In the genomic region with DNA sequence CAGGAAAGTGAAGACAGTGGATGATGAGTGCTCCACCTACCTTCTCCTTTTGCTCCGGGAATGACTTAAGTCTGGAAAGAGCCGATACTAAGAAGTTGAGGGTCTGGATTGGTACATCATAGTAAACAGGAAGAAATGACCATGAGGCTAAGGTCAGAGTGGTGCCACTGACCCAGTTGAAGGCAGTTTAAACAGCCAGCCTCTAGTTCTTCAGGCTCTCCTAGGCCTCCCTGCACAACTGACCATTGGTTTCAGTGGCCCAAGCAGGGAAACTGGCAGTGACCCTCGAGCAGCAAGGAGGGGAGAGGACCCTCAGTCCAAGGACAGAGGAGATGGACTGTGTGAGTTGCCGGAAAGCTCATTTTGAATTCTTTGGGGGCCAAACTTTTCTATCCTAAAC, we compare ENCODE assay signal across 22 cellular contexts.
A peak's percentile ranks its signal among the peaks of the same experiment; 100 is the strongest.
DNase-seq lines count a peak whose midpoint lies in the region; ATAC-seq and TF ChIP-seq lines count a peak whose summit lies in the region.
"Had no signal": no experiment of that assay in that cellular context is flagged by ENCODE, and none has a peak within 500 bp of the region (broad histone marks: within the 10 kb centered on the region; RNA-seq: fewer than 3 reads in every experiment).

No MANE protein-coding gene starts in this region.

- no peaks in the 10 kb centered on the region for H3K27me3 Mint-ChIP-seq in activated naive CD4-positive, alpha-beta T cell treated with anti-CD3 and anti-CD28 coated beads, Interleukin-2, amount 50 U/mL, for 24 hours
- H3K27me3 Mint-ChIP-seq in activated naive CD4-positive, alpha-beta T cell treated with anti-CD3 and anti-CD28 coated beads, Interleukin-2, amount 10 ng/mL, durations not matched to agents 7 days and 5 days: no peaks in the 10 kb centered on the region
- H3K27me3 Mint-ChIP-seq in endodermal cell (ENCODE audit: insufficient read depth): no peaks in the 10 kb centered on the region
- no peaks in the 10 kb centered on the region for H3K27me3 Mint-ChIP-seq in naive thymus-derived CD4-positive, alpha-beta T cell
- H3K27me3 Mint-ChIP-seq: effector memory CD8-positive, alpha-beta T cell had no signal

- no peak overlapping the region for H3K27ac ChIP-seq in endodermal cell (ENCODE audit: low read depth, low read length)
- H3K27ac ChIP-seq in naive thymus-derived CD4-positive, alpha-beta T cell (ENCODE audit: low read depth, low read length): no peak overlapping the region
- H3K27ac ChIP-seq in thymus (ENCODE audit: low read depth): peak overlapping the region; percentile 15
- peak overlapping the region in 2 of 4 donors; percentile 6 to 13 for H3K27ac ChIP-seq in tibial nerve
- H3K27ac ChIP-seq: BLaER1 treated with 17β-estradiol and CSF1 and Interleukin-3, amounts not matched to agents 10 nM and 100 nM had no signal

- no peaks in the 10 kb centered on the region for H3K9me3 Mint-ChIP-seq in activated naive CD4-positive, alpha-beta T cell treated with anti-CD3 and anti-CD28 coated beads, Interleukin-2, amount 50 U/mL, for 24 hours
- no peaks in the 10 kb centered on the region for H3K9me3 Mint-ChIP-seq in activated naive CD4-positive, alpha-beta T cell treated with anti-CD3 and anti-CD28 coated beads, Interleukin-2, amount 10 ng/mL, durations not matched to agents 7 days and 5 days
- H3K9me3 Mint-ChIP-seq in endodermal cell: no peaks in the 10 kb centered on the region
- H3K9me3 Mint-ChIP-seq in naive thymus-derived CD4-positive, alpha-beta T cell: peaks cover 0 to 2% (median 0%) of the 10 kb centered on the region in 11 donors
- H3K9me3 Mint-ChIP-seq: activated T-cell treated with anti-CD3 and anti-CD28 coated beads, Interleukin-2, amount 50 U/mL, for 4 hours; effector memory CD8-positive, alpha-beta T cell had no signal

- intact Hi-C loops in naive thymus-derived CD4-positive, alpha-beta T cell (cut with micrococcal nuclease): no loop called here

- H3K27ac Mint-ChIP-seq in activated naive CD4-positive, alpha-beta T cell treated with anti-CD3 and anti-CD28 coated beads, Interleukin-2, amount 50 U/mL, for 24 hours: peak overlapping the region; percentile 67
- no peak overlapping the region for H3K27ac Mint-ChIP-seq in activated naive CD4-positive, alpha-beta T cell treated with anti-CD3 and anti-CD28 coated beads, Interleukin-2, amount 10 ng/mL, durations not matched to agents 7 days and 5 days
- H3K27ac Mint-ChIP-seq in endodermal cell: peak overlapping the region; percentile 4
- H3K27ac Mint-ChIP-seq in naive thymus-derived CD4-positive, alpha-beta T cell: peak overlapping the region in 8 of 9 donors; percentile 26 to 89 (median 58)
- H3K27ac Mint-ChIP-seq: activated CD8-positive, alpha-beta T cell treated with anti-CD3 and anti-CD28 coated beads, Interleukin-2, amount 10 ng/mL, durations not matched to agents 7 days and 5 days had no signal

- TF ChIP-seq CTCF in endodermal cell (conservative IDR thresholded peaks at IDR 0.05) (no peak), tibial nerve (IDR thresholded peaks at IDR 0.05) (no peak)

- H3K4me3 Mint-ChIP-seq in activated naive CD4-positive, alpha-beta T cell treated with anti-CD3 and anti-CD28 coated beads, Interleukin-2, amount 50 U/mL, for 24 hours: no peak overlapping the region
- H3K4me3 Mint-ChIP-seq in activated naive CD4-positive, alpha-beta T cell treated with anti-CD3 and anti-CD28 coated beads, Interleukin-2, amount 10 ng/mL, durations not matched to agents 7 days and 5 days: no peak overlapping the region
- no peak overlapping the region for H3K4me3 Mint-ChIP-seq in endodermal cell
- peak overlapping the region in 4 of 10 donors; percentile 0 to 47 (median 3) for H3K4me3 Mint-ChIP-seq in naive thymus-derived CD4-positive, alpha-beta T cell
- H3K4me3 Mint-ChIP-seq: activated CD8-positive, alpha-beta T cell treated with anti-CD3 and anti-CD28 coated beads, Interleukin-2, amount 10 ng/mL, durations not matched to agents 7 days and 5 days; activated T-cell treated with anti-CD3 and anti-CD28 coated beads, Interleukin-2, amount 50 U/mL, for 4 hours; effector memory CD8-positive, alpha-beta T cell had no signal

- CTCF ChIA-PET in activated naive CD4-positive, alpha-beta T cell treated with anti-CD3 and anti-CD28 coated beads, Interleukin-2, amount 10 ng/mL, durations not matched to agents 7 days and 5 days (lab: Charles Lee): interaction anchor here (0.6 to 1.7 kb wide), 2 partner anchors 46 to 474 kb away, joined by 3 to 9 read pairs; no protein-coding TSS in a partner anchor
- CTCF ChIA-PET in naive thymus-derived CD4-positive, alpha-beta T cell (lab: Charles Lee): no interaction called here

- ATAC-seq in naive thymus-derived CD4-positive, alpha-beta T cell: no peak
- no peak for ATAC-seq in HG02870 (IDR thresholded peaks at IDR 0.05; ENCODE audit: unreplicated experiment)
- ATAC-seq: activated CD8-positive, alpha-beta T cell treated with anti-CD3 and anti-CD28 coated beads, Interleukin-2, amount 10 ng/mL, durations not matched to agents 7 days and 5 days; activated naive CD4-positive, alpha-beta T cell treated with anti-CD3 and anti-CD28 coated beads, Interleukin-2, amount 50 U/mL, for 72 hours; activated T-cell treated with anti-CD3 and anti-CD28 coated beads, Interleukin-2, amount 50 U/mL, for 4 hours; effector memory CD8-positive, alpha-beta T cell had no signal

- H3K27me3 ChIP-seq in endodermal cell (ENCODE audit: control insufficient read depth, insufficient read depth, low read length, poor library complexity, severe bottlenecking) (no peaks in the 10 kb centered on the region), thymus (ENCODE audit: control insufficient read depth, insufficient read depth) (no peaks in the 10 kb centered on the region), tibial nerve (no peaks in the 10 kb centered on the region)
- H3K27me3 ChIP-seq in naive thymus-derived CD4-positive, alpha-beta T cell (ENCODE audit: control insufficient read depth in 2 of 2, insufficient read depth in 2 of 2, low read length in 2 of 2): no peaks in the 10 kb centered on the region
- H3K27me3 ChIP-seq: BLaER1 treated with 17β-estradiol and CSF1 and Interleukin-3, amounts not matched to agents 10 nM and 100 nM had no signal

- H3K9me3 ChIP-seq in endodermal cell (ENCODE audit: control insufficient read depth, low read length): no peaks in the 10 kb centered on the region
- H3K9me3 ChIP-seq in naive thymus-derived CD4-positive, alpha-beta T cell (ENCODE audit: control insufficient read depth in 2 of 3, low read length in 3 of 3): no peaks in the 10 kb centered on the region
- H3K9me3 ChIP-seq in thymus (ENCODE audit: control insufficient read depth): no peaks in the 10 kb centered on the region
- H3K9me3 ChIP-seq in tibial nerve: no peaks in the 10 kb centered on the region
- H3K9me3 ChIP-seq: BLaER1 treated with 17β-estradiol and CSF1 and Interleukin-3, amounts not matched to agents 10 nM and 100 nM had no signal

- H3K4me1 ChIP-seq in endodermal cell (ENCODE audit: control insufficient read depth, insufficient read depth, low read length) (peaks cover 10% of the 10 kb centered on the region), thymus (ENCODE audit: control insufficient read depth, insufficient read depth, low read length) (peaks cover 4% of the 10 kb centered on the region), tibial nerve (peaks cover 0 to 70% (median 27%) of the 10 kb centered on the region in 4 donors)
- H3K4me1 ChIP-seq in naive thymus-derived CD4-positive, alpha-beta T cell (ENCODE audit: control insufficient read depth in 2 of 2, insufficient read depth in 2 of 2, low read length in 2 of 2): peaks cover 0 to 29% of the 10 kb centered on the region in 2 donors

- H3K4me1 Mint-ChIP-seq in activated naive CD4-positive, alpha-beta T cell treated with anti-CD3 and anti-CD28 coated beads, Interleukin-2, amount 50 U/mL, for 24 hours: peaks cover 91% of the 10 kb centered on the region
- H3K4me1 Mint-ChIP-seq in activated naive CD4-positive, alpha-beta T cell treated with anti-CD3 and anti-CD28 coated beads, Interleukin-2, amount 10 ng/mL, durations not matched to agents 7 days and 5 days: peaks cover 39% of the 10 kb centered on the region
- H3K4me1 Mint-ChIP-seq in endodermal cell: peaks cover 55% of the 10 kb centered on the region
- H3K4me1 Mint-ChIP-seq in naive thymus-derived CD4-positive, alpha-beta T cell: peaks cover 58 to 96% (median 93%) of the 10 kb centered on the region in 7 donors

- TF ChIP-seq POLR2A in tibial nerve (IDR thresholded peaks at IDR 0.05): no peak

- WGBS in endodermal cell (ENCODE audit: insufficient coverage in 1 of 2, insufficient read length in 1 of 2), 2 experiments: 91 to 100% methylated on average over 2 to 3 of the region's 4 CpGs
- 96% methylated on average over 4 of the region's 4 CpGs for WGBS in thymus
- WGBS in tibial nerve, 2 donors: 61 to 67% methylated on average over 4 of the region's 4 CpGs

- H3K36me3 ChIP-seq in endodermal cell (ENCODE audit: control insufficient read depth, insufficient read depth, low read length) (no peaks in the 10 kb centered on the region), thymus (ENCODE audit: control insufficient read depth, insufficient read depth) (no peaks in the 10 kb centered on the region), tibial nerve (no peaks in the 10 kb centered on the region)
- no peaks in the 10 kb centered on the region for H3K36me3 ChIP-seq in naive thymus-derived CD4-positive, alpha-beta T cell (ENCODE audit: control insufficient read depth in 2 of 3, insufficient read depth in 3 of 3, low read length in 3 of 3)

- peaks cover 7% of the 10 kb centered on the region for H3K36me3 Mint-ChIP-seq in activated naive CD4-positive, alpha-beta T cell treated with anti-CD3 and anti-CD28 coated beads, Interleukin-2, amount 50 U/mL, for 24 hours
- peaks cover 24% of the 10 kb centered on the region for H3K36me3 Mint-ChIP-seq in activated naive CD4-positive, alpha-beta T cell treated with anti-CD3 and anti-CD28 coated beads, Interleukin-2, amount 10 ng/mL, durations not matched to agents 7 days and 5 days
- peaks cover 7% of the 10 kb centered on the region for H3K36me3 Mint-ChIP-seq in endodermal cell (ENCODE audit: low read depth)
- H3K36me3 Mint-ChIP-seq in naive thymus-derived CD4-positive, alpha-beta T cell: peaks cover 0 to 17% (median 11%) of the 10 kb centered on the region in 5 donors

- H3K9ac ChIP-seq in endodermal cell (ENCODE audit: extremely low read depth, low read length, poor library complexity, severe bottlenecking): no peak overlapping the region
- H3K9ac ChIP-seq: BLaER1 treated with 17β-estradiol and CSF1 and Interleukin-3, amounts not matched to agents 10 nM and 100 nM had no signal

- POLR2A ChIA-PET in naive thymus-derived CD4-positive, alpha-beta T cell (lab: Charles Lee): interaction anchor here (1.0 to 2.8 kb wide), 2 partner anchors 10 to 12 kb away, joined by 3 to 7 read pairs; no protein-coding TSS in a partner anchor

- TF ChIP-seq EP300 in tibial nerve (IDR thresholded peaks at IDR 0.05): no peak

- H3K4me3 ChIP-seq in endodermal cell (ENCODE audit: low read length): no peak overlapping the region
- no peak overlapping the region for H3K4me3 ChIP-seq in naive thymus-derived CD4-positive, alpha-beta T cell (ENCODE audit: low read length)
- H3K4me3 ChIP-seq in thymus (ENCODE audit: low read length): no peak overlapping the region
- no peak overlapping the region for H3K4me3 ChIP-seq in tibial nerve
- H3K4me3 ChIP-seq: BLaER1 treated with 17β-estradiol and CSF1 and Interleukin-3, amounts not matched to agents 10 nM and 100 nM had no signal

- DNase-seq in activated naive CD4-positive, alpha-beta T cell treated with anti-CD3 and anti-CD28 coated beads, Interleukin-2, amount 10 ng/mL, durations not matched to agents 7 days and 5 days: no peak
- DNase-seq in endodermal cell (no peak), SIG-M5 treated with dmso at 0.1 percent for 504 hours (lab: John Stamatoyannopoulos, UW; ENCODE audit: unreplicated experiment) (no peak), tibial nerve (ENCODE audit: low spot score in 2 of 2) (no peak)
- DNase-seq in naive thymus-derived CD4-positive, alpha-beta T cell: no peak
- DNase-seq: 8988T; activated CD8-positive, alpha-beta T cell treated with anti-CD3 and anti-CD28 coated beads, Interleukin-2, amount 10 ng/mL, durations not matched to agents 7 days and 5 days; activated T-cell treated with anti-CD3 and anti-CD28 coated beads, Interleukin-2, amount 50 U/mL, for 4 hours; effector memory CD8-positive, alpha-beta T cell; hypothalamus; kidney; NCI-H1092 treated with DMSO at 0.1 percent for 48 hours; NCI-H2107; NCI-H524 treated with DMSO at 0.1 percent for 48 hours; occipital lobe; stimulated activated CD4-positive, alpha-beta T cell treated with anti-CD3 and anti-CD28 coated beads, Interleukin-2, amount 100 ng/mL, for 48 hours; T-helper 1 cell had no signal
